In genomic region chr3:38454179-38454883, GRCh38 we compare ENCODE assay signal across 8 cellular contexts. TPM values are rescaled to one million over a fixed set of nuclear protein-coding genes. Genes with fewer than 3 reads are reported as not detected.
DNase-seq lines count a peak whose midpoint lies in the region; ATAC-seq and TF ChIP-seq lines count a peak whose summit lies in the region.

No MANE protein-coding gene starts in this region.

- TF ChIP-seq EP300 in neural cell (conservative IDR thresholded peaks at IDR 0.05; ENCODE audit: poor library complexity, severe bottlenecking) = no peak

- in situ Hi-C loops in IMR-90 (cut with MboI; ENCODE audit: low sequenced_read_pairs) = no loop called here

- peak overlapping the region; percentile 93; the same call in 1 of the 2 replicates for H4K5ac ChIP-seq in IMR-90 (ENCODE audit: low read depth, low read length)

- H2BK15ac ChIP-seq in IMR-90 (ENCODE audit: low read depth, low read length) = no peak overlapping the region

- no peak overlapping the region for H2BK20ac ChIP-seq in IMR-90 (ENCODE audit: low read depth, low read length)

- H3K14ac ChIP-seq in IMR-90 (replicated peaks; ENCODE audit: low read depth, low read length) = no peak overlapping the region

- peak overlapping the region; percentile 31 to 65; a peak in 2 of 4 replicates for H4K8ac ChIP-seq in IMR-90 (ENCODE audit: low read depth in 2 of 2, low read length in 2 of 2)

- H4K20me1 ChIP-seq in DOHH2 (ENCODE audit: control insufficient read depth, insufficient read depth, low read depth, low read length) = peaks cover 8% of the 10 kb centered on the region; the same call in 1 of the 2 replicates
- peaks cover 15% of the 10 kb centered on the region for H4K20me1 ChIP-seq in IMR-90 (ENCODE audit: insufficient read depth, low read length)
- peaks cover 20% of the 10 kb centered on the region for H4K20me1 ChIP-seq in neural cell (ENCODE audit: insufficient read depth)

- H3K4ac ChIP-seq in IMR-90 (ENCODE audit: low read depth, low read length) = peak overlapping the region; percentile 79; the same call in 1 of the 2 replicates

- H3K9ac ChIP-seq in IMR-90 (ENCODE audit: low read depth, low read length) = peak overlapping the region; percentile 98
- peak overlapping the region; percentile 97 for H3K9ac ChIP-seq in neural cell (ENCODE audit: low read length)

- H3K9me2 ChIP-seq in DOHH2 (replicated peaks; ENCODE audit: control insufficient read depth, low read length) (no peaks in the 10 kb centered on the region), neural cell (ENCODE audit: insufficient read depth, low read length) (no peaks in the 10 kb centered on the region)

- no peak for TF ChIP-seq POLR2A in IMR-90 (IDR thresholded peaks at IDR 0.05; ENCODE audit: low read depth, low read length)

- peak overlapping the region; percentile 87 for H3K4me3 ChIP-seq in DOHH2 (ENCODE audit: low read length)
- peak overlapping the region; percentile 97 for H3K4me3 ChIP-seq in IMR-90 (ENCODE audit: insufficient read depth, low read depth, low read length)
- peak overlapping the region; percentile 58 for H3K4me3 ChIP-seq in fibroblast of mammary gland (ENCODE audit: control insufficient read depth, low read depth, low read length)
- H3K4me3 ChIP-seq in neural cell (ENCODE audit: low read length) = peak overlapping the region; percentile 96

- peak overlapping the region; percentile 43; the same call in 1 of the 2 replicates for H2AK5ac ChIP-seq in IMR-90 (ENCODE audit: low read depth, low read length)

- peak overlapping the region; percentile 84; the same call in 1 of the 2 replicates for H4K91ac ChIP-seq in IMR-90 (ENCODE audit: insufficient read depth, low read depth, low read length)

- dilution Hi-C loops in IMR-90 (cut with HindIII; ENCODE audit: low sequenced_read_pairs, unreplicated experiment) = no loop called here

- H2AFZ ChIP-seq in IMR-90 (replicated peaks; ENCODE audit: low read length, poor library complexity) (peak overlapping the region; percentile 96), neural cell (ENCODE audit: low read depth, low read length) (peak overlapping the region; percentile 58)

- peaks cover 6% of the 10 kb centered on the region; the same call in 1 of the 2 replicates for H3K9me1 ChIP-seq in IMR-90 (ENCODE audit: insufficient read depth, low read length)

- peaks cover 17% of the 10 kb centered on the region for H3K4me1 ChIP-seq in DOHH2 (ENCODE audit: control insufficient read depth, low read length)
- H3K4me1 ChIP-seq in IMR-90 (ENCODE audit: control insufficient read depth, insufficient read depth, low read length) = peaks cover 3% of the 10 kb centered on the region; the same call in 1 of the 2 replicates

- H3F3A ChIP-seq in DOHH2 (ENCODE audit: control insufficient read depth, insufficient read depth) (no peaks in the 10 kb centered on the region), neural cell (ENCODE audit: insufficient read depth, low read length, poor library complexity, severe bottlenecking) (no peaks in the 10 kb centered on the region)

- no peak overlapping the region for H3K18ac ChIP-seq in IMR-90 (ENCODE audit: low read depth, low read length)

- no peak overlapping the region for H3K27ac ChIP-seq in DOHH2 (ENCODE audit: low read depth, low read length)
- peak overlapping the region; percentile 76 for H3K27ac ChIP-seq in IMR-90 (ENCODE audit: insufficient read depth, low read length)
- H3K27ac ChIP-seq in neural cell (ENCODE audit: low read length) = peak overlapping the region; percentile 94

- CTCF ChIA-PET in IMR-90 (lab: Yijun Ruan, JAX) = no interaction called here

- no TSS peak for BruUV-seq in IMR-90 (replicated peaks; lab: Mats Ljungman, UMichigan)

- H3K23ac ChIP-seq in IMR-90 (ENCODE audit: low read depth, low read length) = peak overlapping the region; percentile 79

- H3K36me3 ChIP-seq in DOHH2 (ENCODE audit: control insufficient read depth, low read length) (no peaks in the 10 kb centered on the region), IMR-90 (ENCODE audit: control insufficient read depth, insufficient read depth, low read length) (no peaks in the 10 kb centered on the region), neural cell (ENCODE audit: insufficient read depth, low read length) (no peaks in the 10 kb centered on the region)

- peaks cover 19 to 38% of the 10 kb centered on the region in 2 experiments; a peak in 3 of 4 replicates for H3K79me1 ChIP-seq in IMR-90 (ENCODE audit: low read depth in 1 of 2, low read length in 2 of 2)

- intact Hi-C loops in IMR-90 (cut with micrococcal nuclease) = no loop called here

- H3K4me2 ChIP-seq in DOHH2 (ENCODE audit: low read length) (peak overlapping the region; percentile 90), IMR-90 (ENCODE audit: low read depth, low read length) (peak overlapping the region; percentile 98), neural cell (ENCODE audit: low read length) (peak overlapping the region; percentile 51)

- H3K9me3 ChIP-seq in DOHH2 (ENCODE audit: control insufficient read depth, insufficient read depth, low read length) (no peaks in the 10 kb centered on the region), IMR-90 (ENCODE audit: control insufficient read depth, insufficient read depth, low read length) (no peaks in the 10 kb centered on the region), neural cell (ENCODE audit: low read length) (no peaks in the 10 kb centered on the region)

- POLR2A ChIA-PET in IMR-90 (lab: Charles Lee; ENCODE audit: unreplicated experiment) = interaction anchor here (1.1 kb wide), 1 partner anchor 11 kb away, joined by 4 read pairs; no protein-coding TSS in a partner anchor

- TF ChIP-seq RAD21 in IMR-90 (IDR thresholded peaks at IDR 0.05; ENCODE audit: low read length) = no peak
- TF ChIP-seq RAD21 in neural cell (conservative IDR thresholded peaks at IDR 0.05) = no peak

- peaks cover 9% of the 10 kb centered on the region for H3K27me3 ChIP-seq in DOHH2 (ENCODE audit: control insufficient read depth, low read length)
- no peaks in the 10 kb centered on the region for H3K27me3 ChIP-seq in IMR-90 (ENCODE audit: control insufficient read depth, insufficient read depth, low read length)
- H3K27me3 ChIP-seq in neural cell (ENCODE audit: insufficient read depth, low read depth, low read length) = no peaks in the 10 kb centered on the region

- TF ChIP-seq CTCF in DOHH2 (IDR thresholded peaks at IDR 0.05; ENCODE audit: low read depth, low read length, poor library complexity, severe bottlenecking) (no peak), IMR-90 (conservative IDR thresholded peaks at IDR 0.05; ENCODE audit: low read depth, low read length) (no peak), fibroblast of mammary gland (conservative IDR thresholded peaks at IDR 0.05; ENCODE audit: control insufficient read depth, insufficient read depth, low read depth, low read length) (no peak), neural cell (IDR thresholded peaks at IDR 0.05; ENCODE audit: poor library complexity, severe bottlenecking) (peak; percentile 11)

- H2BK5ac ChIP-seq in IMR-90 (ENCODE audit: low read depth, low read length, poor library complexity, severe bottlenecking) = peak overlapping the region; percentile 48

- ATAC-seq in GM21360 (IDR thresholded peaks at IDR 0.05; ENCODE audit: unreplicated experiment) = peak; percentile 25
- peak; percentile 53 for ATAC-seq in IMR-90 (ENCODE audit: low read depth)

- no peak overlapping the region for H2BK120ac ChIP-seq in IMR-90 (ENCODE audit: low read depth, low read length)

- DNase-seq in IMR-90 (peak; percentile 13), fibroblast of mammary gland (ENCODE audit: low read depth) (peak; percentile 3), H4 (ENCODE audit: low spot score) (no peak), SKM-1 treated with dmso at 0.1 percent for 144 hours (lab: John Stamatoyannopoulos, UW; ENCODE audit: unreplicated experiment) (no peak)
- DNase-seq in activated CD8-positive, alpha-beta memory T cell treated with anti-CD3 and anti-CD28 coated beads, Interleukin-2, amount 50 U/mL, for 48 hours = peak; percentile 61

- H3K79me2 ChIP-seq in DOHH2 (ENCODE audit: control insufficient read depth, low read length) (peaks cover 44% of the 10 kb centered on the region), neural cell (replicated peaks; ENCODE audit: insufficient read depth, low read length) (peaks cover 45% of the 10 kb centered on the region)

- WGBS in IMR-90 (ENCODE audit: extremely low coverage in 2 of 2, insufficient read length in 1 of 2), 2 experiments = 0% methylated on average over 23 of the region's 77 CpGs; no CpG with 5 or more reads in 1 of the 2 experiments

- peak overlapping the region; percentile 96 for H2AK9ac ChIP-seq in IMR-90 (replicated peaks; ENCODE audit: low read depth, low read length, poor library complexity)

- no peak overlapping the region for H3K56ac ChIP-seq in IMR-90 (ENCODE audit: extremely low read depth, insufficient read depth, low read length)

TF ChIP-seq in IMR-90, 13 proteins besides CTCF, POLR2A, EP300 and RAD21 (continues in another document):
- TF ChIP-seq BHLHE40 (IDR thresholded peaks at IDR 0.05; ENCODE audit: low read depth, low read length) (no peak), CHD1 (IDR thresholded peaks at IDR 0.05; ENCODE audit: low read depth, low read length) (no peak), FOS (IDR thresholded peaks at IDR 0.05; ENCODE audit: low read depth, low read length) (no peak), NFE2L2 (IDR thresholded peaks at IDR 0.05; ENCODE audit: low read depth, low read length) (no peak)

TF ChIP-seq in neural cell, 6 proteins besides CTCF, POLR2A, EP300 and RAD21 (continues in another document):
- TF ChIP-seq POLR2AphosphoS5 (IDR thresholded peaks at IDR 0.05) (peak; percentile 4), TAF1 (IDR thresholded peaks at IDR 0.05; ENCODE audit: low read depth) (peak; percentile 10), EZH2 (IDR thresholded peaks at IDR 0.05; ENCODE audit: borderline replicate concordance, insufficient read depth, low read length, poor library complexity, severe bottlenecking) (no peak)

RNA-seq across cellular contexts. Expression of gene ACVR2B, which starts 0.6 kb away (rescaled TPM):
- total RNA-seq in IMR-90 (2012; rRNA removed) = 1.3 and 1.4 TPM in 2 replicates
- polyA plus RNA-seq in IMR-90 (2012; rRNA removed) (0.60 TPM in 2 replicates), neural cell (32.3 and 33.3 TPM in 2 replicates)
- 0.53 and 0.54 TPM in 2 replicates for polyA plus RNA-seq in IMR-90 (2012; cell fraction: cytosol; rRNA removed)
- 0.78 and 1.1 TPM in 2 replicates for polyA plus RNA-seq in IMR-90 (2012; cell fraction: nucleus; rRNA removed; ENCODE audit: low replicate concordance)
- polyA minus RNA-seq in neural cell = 166 and 180 TPM in 2 replicates
- 0.74 and 1.3 TPM in 2 replicates for total RNA-seq in H4 (2014; rRNA removed; shearing (Covaris generic))

RNA-seq across cellular contexts. Expression of gene EXOG, which starts 41.8 kb away (rescaled TPM):
- 10.2 and 12.8 TPM in 2 replicates for total RNA-seq in IMR-90 (2012; rRNA removed)
- polyA plus RNA-seq in IMR-90 (2012; rRNA removed) = 12.1 and 15.0 TPM in 2 replicates
- polyA plus RNA-seq in IMR-90 (2012; cell fraction: cytosol; rRNA removed) = 2.5 and 6.0 TPM in 2 replicates
- 7.5 and 53.5 TPM in 2 replicates for polyA plus RNA-seq in IMR-90 (2012; cell fraction: nucleus; rRNA removed; ENCODE audit: low replicate concordance)
- 44.4 and 45.6 TPM in 2 replicates for polyA plus RNA-seq in neural cell
- 45.5 and 48.0 TPM in 2 replicates for polyA minus RNA-seq in neural cell
- total RNA-seq in H4 (2014; rRNA removed; shearing (Covaris generic)) = 8.7 and 11.1 TPM in 2 replicates

Comparison
In these comparisons a context has a peak if more than half of its experiments do, and no peak if none do; other contexts are left out.
1. DNase-seq: peak in IMR-90 (single experiment), activated CD8-positive, alpha-beta memory T cell treated with anti-CD3 and anti-CD28 coated beads, Interleukin-2, amount 50 U/mL, for 48 hours (single experiment) and fibroblast of mammary gland (single experiment); none in H4 (single experiment) and SKM-1 treated with dmso at 0.1 percent for 144 hours (single experiment).
2. Peak in every context shown above with its lines, with median percentiles within 50 percentile points of each other: H3K4me2 ChIP-seq and H3K4me3 ChIP-seq.